1 cellular context compared by ENCODE assay signal in the genomic region with DNA sequence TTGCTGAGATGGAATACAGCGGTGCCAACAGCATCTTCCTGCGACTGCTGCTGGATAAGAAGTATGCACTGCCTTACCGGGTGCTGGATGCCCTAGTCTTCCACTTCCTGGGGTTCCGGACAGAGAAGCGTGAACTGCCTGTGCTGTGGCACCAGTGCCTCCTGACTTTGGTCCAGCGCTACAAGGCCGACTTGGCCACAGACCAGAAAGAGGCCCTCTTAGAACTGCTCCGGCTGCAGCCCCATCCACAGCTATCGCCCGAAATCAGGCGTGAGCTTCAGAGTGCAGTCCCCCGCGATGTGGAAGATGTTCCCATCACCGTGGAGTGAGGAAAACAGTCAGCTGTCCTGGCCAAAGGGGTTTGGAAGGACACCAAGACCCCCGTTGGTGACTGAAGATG.
A peak's percentile ranks its signal among the peaks of the same experiment; 100 is the strongest.
TF ChIP-seq lines count a peak whose summit lies in the region.

No MANE protein-coding gene starts in this region.

TF ChIP-seq in HepG2, 621 proteins besides CTCF, POLR2A, EP300 and RAD21:
- TF ChIP-seq SPEN (CRISPR knock-in tag; IDR thresholded peaks at IDR 0.05; ENCODE audit: low read depth) (no peak), AGO2 (optimal IDR thresholded peaks at IDR 0.05; ENCODE audit: low read depth, low read length) (peak; percentile 64), RBFOX2 (IDR thresholded peaks at IDR 0.05; ENCODE audit: low read depth, low read length) (peak; percentile 47; the same call in 1 of the 2 replicates)
- TF ChIP-seq, protein P1, sequence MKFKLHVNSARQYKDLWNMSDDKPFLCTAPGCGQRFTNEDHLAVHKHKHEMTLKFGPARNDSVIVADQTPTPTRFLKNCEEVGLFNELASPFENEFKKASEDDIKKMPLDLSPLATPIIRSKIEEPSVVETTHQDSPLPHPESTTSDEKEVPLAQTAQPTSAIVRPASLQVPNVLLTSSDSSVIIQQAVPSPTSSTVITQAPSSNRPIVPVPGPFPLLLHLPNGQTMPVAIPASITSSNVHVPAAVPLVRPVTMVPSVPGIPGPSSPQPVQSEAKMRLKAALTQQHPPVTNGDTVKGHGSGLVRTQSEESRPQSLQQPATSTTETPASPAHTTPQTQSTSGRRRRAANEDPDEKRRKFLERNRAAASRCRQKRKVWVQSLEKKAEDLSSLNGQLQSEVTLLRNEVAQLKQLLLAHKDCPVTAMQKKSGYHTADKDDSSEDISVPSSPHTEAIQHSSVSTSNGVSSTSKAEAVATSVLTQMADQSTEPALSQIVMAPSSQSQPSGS (CRISPR knock-in tag; IDR thresholded peaks at IDR 0.05) = no peak
